In the genomic region with DNA sequence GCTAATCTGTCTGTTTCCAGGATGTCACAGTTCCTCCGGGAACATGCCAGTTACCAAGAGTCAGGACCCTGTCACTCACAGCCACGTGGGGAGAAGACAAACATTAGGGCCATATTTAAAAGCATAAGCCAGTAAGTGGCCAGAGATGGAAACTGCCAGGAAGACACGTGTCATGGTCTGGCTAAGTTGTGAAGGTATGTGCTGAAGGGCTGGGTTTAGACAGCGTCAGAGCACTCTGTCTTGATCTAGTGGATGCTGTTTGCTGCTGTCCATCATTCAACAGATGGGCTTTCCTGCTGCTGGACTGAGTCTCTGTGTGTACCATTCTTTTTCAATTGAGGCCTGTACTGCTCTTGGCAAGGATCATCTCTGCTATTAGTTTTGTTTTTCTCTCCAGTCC, we compare ENCODE assay signal across 21 cellular contexts.
DNase-seq lines count a peak whose midpoint lies in the region; ATAC-seq and TF ChIP-seq lines count a peak whose summit lies in the region.
"Had no signal": no experiment of that assay in that cellular context is flagged by ENCODE, and none has a peak within 500 bp of the region (broad histone marks: within the 10 kb centered on the region; RNA-seq: fewer than 3 reads in every experiment).

No MANE protein-coding gene starts in this region.

- intact Hi-C loops in heart right ventricle (cut with DNase I) (no loop called here), lower lobe of right lung (cut with DNase I) (no loop called here)

- H2AFZ ChIP-seq in neuronal stem cell (ENCODE audit: low read length) = peak overlapping the region; percentile 53

- H2BK5ac ChIP-seq in neuronal stem cell (ENCODE audit: low read length) = no peak overlapping the region

- no peaks in the 10 kb centered on the region for H3K79me1 ChIP-seq in neuronal stem cell (ENCODE audit: low read depth, low read length)

- TF ChIP-seq CTCF in BE2C (IDR thresholded peaks at IDR 0.05; ENCODE audit: low read depth, low read length) (no peak), heart right ventricle (IDR thresholded peaks at IDR 0.05) (no peak), lower lobe of right lung (IDR thresholded peaks at IDR 0.05) (no peak)

- H3K4me3 ChIP-seq in BE2C (ENCODE audit: low read depth, low read length) (no peak overlapping the region), heart right ventricle (no peak overlapping the region), neuronal stem cell (ENCODE audit: low read length in 2 of 2) (no peak overlapping the region), lower lobe of right lung (no peak overlapping the region)
- H3K4me3 ChIP-seq: HAP-1 had no signal

- no peak overlapping the region for H3K23ac ChIP-seq in neuronal stem cell (ENCODE audit: low read depth, low read length, poor library complexity)

- H3K36me3 ChIP-seq in BE2C = no peaks in the 10 kb centered on the region
- H3K36me3 ChIP-seq in heart right ventricle = no peaks in the 10 kb centered on the region
- no peaks in the 10 kb centered on the region for H3K36me3 ChIP-seq in neuronal stem cell (replicated peaks in 1 of 2; ENCODE audit: control insufficient read depth in 2 of 2, insufficient read depth in 2 of 2, low read length in 2 of 2)
- H3K36me3 ChIP-seq in lower lobe of right lung = no peaks in the 10 kb centered on the region
- H3K36me3 ChIP-seq: HAP-1 had no signal

- H3K4ac ChIP-seq in neuronal stem cell (ENCODE audit: low read length) = no peak overlapping the region

- H3K4me1 ChIP-seq in BE2C = no peaks in the 10 kb centered on the region
- H3K4me1 ChIP-seq in heart right ventricle = peaks cover 0 to 12% (median 0%) of the 10 kb centered on the region in 9 donors
- no peaks in the 10 kb centered on the region for H3K4me1 ChIP-seq in neuronal stem cell (ENCODE audit: control insufficient read depth in 2 of 2, insufficient read depth in 1 of 2, low read depth in 1 of 2, low read length in 2 of 2)
- no peaks in the 10 kb centered on the region for H3K4me1 ChIP-seq in lower lobe of right lung
- H3K4me1 ChIP-seq: HAP-1 had no signal

- H3K9ac ChIP-seq in neuronal stem cell (ENCODE audit: low read depth, low read length, poor library complexity) = no peak overlapping the region
- H3K9ac ChIP-seq: KMS-11, SK-N-SH had no signal

- H3K4me2 ChIP-seq in neuronal stem cell (ENCODE audit: insufficient read depth, low read length, poor library complexity, severe bottlenecking) = no peak overlapping the region
- H3K4me2 ChIP-seq: KMS-11, SK-N-SH had no signal

- no peak overlapping the region for H2BK12ac ChIP-seq in neuronal stem cell (ENCODE audit: low read length)

- ATAC-seq in heart right ventricle (peak in 5 of 8 donors; percentile 39 to 62 (median 52)), GM19397 (IDR thresholded peaks at IDR 0.05; ENCODE audit: unreplicated experiment) (no peak), lower lobe of right lung (no peak)

- H3K18ac ChIP-seq in neuronal stem cell (ENCODE audit: low read length) = no peak overlapping the region

- H3K14ac ChIP-seq in neuronal stem cell (ENCODE audit: low read length) = no peak overlapping the region

- WGBS in heart right ventricle, 2 donors = 23 to 37% methylated on average over 4 of the region's 4 CpGs
- no CpG with 5 or more reads among the region's 4 CpGs for WGBS in neuronal stem cell (ENCODE audit: extremely low coverage in 2 of 2, insufficient read length in 2 of 2, insufficient replicate concordance in 1 of 2), 2 donors

- no peak overlapping the region for H2BK15ac ChIP-seq in neuronal stem cell (ENCODE audit: low read length)

- H3K27me3 ChIP-seq in BE2C = no peaks in the 10 kb centered on the region
- no peaks in the 10 kb centered on the region for H3K27me3 ChIP-seq in heart right ventricle
- no peaks in the 10 kb centered on the region for H3K27me3 ChIP-seq in neuronal stem cell (ENCODE audit: control insufficient read depth in 3 of 3, insufficient read depth in 3 of 3, low read depth in 1 of 3, low read length in 3 of 3)
- H3K27me3 ChIP-seq in lower lobe of right lung (ENCODE audit: low read depth) = no peaks in the 10 kb centered on the region

- DNase-seq in BE2C (peak; percentile 41), M059J (ENCODE audit: low read depth) (peak; percentile 45), heart right ventricle (no peak), neuronal stem cell (ENCODE audit: low spot score) (no peak), lower lobe of right lung (no peak), KG1 (lab: John Stamatoyannopoulos, UW) (no peak), NCI-H2029 treated with DMSO at 0.1 percent for 48 hours (lab: John Stamatoyannopoulos, UW) (no peak)
- DNase-seq: CD4-positive, alpha-beta T cell; COR-L47; DMS79; MV-4-11; NCI-H1105 treated with DMSO at 0.1 percent for 48 hours; NCI-H2081; NCI-H2171; NCI-H526; SHP77 treated with DMSO at 0.1 percent for 48 hours; SK-N-SH had no signal

- peak overlapping the region in 1 of 10 donors; percentile 3 for H3K27ac ChIP-seq in heart right ventricle
- no peak overlapping the region for H3K27ac ChIP-seq in neuronal stem cell (replicated peaks; ENCODE audit: low read length)
- no peak overlapping the region for H3K27ac ChIP-seq in lower lobe of right lung
- H3K27ac ChIP-seq: HL-60, KMS-11 had no signal

- no peak overlapping the region for H4K8ac ChIP-seq in neuronal stem cell (ENCODE audit: low read depth, low read length)

- no peak overlapping the region for H2AK5ac ChIP-seq in neuronal stem cell (ENCODE audit: low read depth, low read length)

- no peak overlapping the region for H2BK120ac ChIP-seq in neuronal stem cell (ENCODE audit: low read depth, low read length)

- no peak overlapping the region for H4K91ac ChIP-seq in neuronal stem cell (ENCODE audit: low read depth, low read length, poor library complexity)

- H3K9me3 ChIP-seq in BE2C (no peaks in the 10 kb centered on the region), heart right ventricle (no peaks in the 10 kb centered on the region), neuronal stem cell (replicated peaks in 1 of 2; ENCODE audit: control insufficient read depth in 2 of 2, insufficient read depth in 1 of 2, low read depth in 1 of 2, low read length in 2 of 2) (no peaks in the 10 kb centered on the region), lower lobe of right lung (no peaks in the 10 kb centered on the region)
- H3K9me3 ChIP-seq: HAP-1, SK-N-SH had no signal

Comparison
In these comparisons a context has a peak if more than half of its experiments do, and no peak if none do; other contexts are left out.
1. DNase-seq: peak in BE2C (single experiment) and M059J (single experiment); none in heart right ventricle (0 of 2), neuronal stem cell (single experiment), lower lobe of right lung (single experiment), KG1 (single experiment) and NCI-H2029 treated with DMSO at 0.1 percent for 48 hours (single experiment).
2. ATAC-seq: peak in heart right ventricle (5 of 8); none in GM19397 (single experiment) and lower lobe of right lung (0 of 2).